Comparison of ENCODE assay signal across 11 cellular contexts in the genomic region with DNA sequence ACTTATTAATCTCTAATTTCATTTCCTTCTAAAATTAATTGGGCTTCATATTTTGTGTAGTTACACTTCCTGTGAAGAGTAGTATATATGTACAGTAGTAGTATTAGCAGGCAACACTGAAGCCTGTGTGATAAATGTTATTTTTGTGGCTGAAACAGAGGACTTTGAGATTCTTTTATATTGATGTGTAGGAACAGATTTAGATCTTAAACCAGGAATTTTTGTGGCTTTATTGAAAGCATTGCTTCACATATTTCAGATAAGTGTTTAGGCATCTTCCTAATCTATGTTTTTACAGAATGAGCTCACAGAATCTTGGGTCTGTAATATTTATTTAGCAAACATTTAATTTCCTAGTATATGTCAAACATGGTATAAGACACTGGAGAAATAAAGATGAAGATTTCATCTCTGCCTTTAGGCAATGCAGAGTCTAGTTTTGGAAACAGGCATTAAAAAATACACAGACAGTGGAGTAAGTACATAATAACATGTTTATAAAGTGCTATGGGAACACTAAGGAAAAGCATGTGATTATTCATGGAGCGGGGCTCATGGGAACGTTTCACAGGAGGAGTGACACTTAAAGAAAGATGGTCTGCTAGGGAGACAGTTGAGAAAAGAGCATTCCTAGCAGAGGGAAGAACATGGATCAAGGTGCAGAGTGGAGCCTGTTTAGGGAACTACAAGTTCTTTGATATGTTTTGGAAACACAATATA. TPM values are rescaled to one million over a fixed set of nuclear protein-coding genes. Genes with fewer than 3 reads are reported as not detected.
DNase-seq lines count a peak whose midpoint lies in the region; TF ChIP-seq lines count a peak whose summit lies in the region.
"Had no signal": no experiment of that assay in that cellular context is flagged by ENCODE, and none has a peak within 500 bp of the region (broad histone marks: within the 10 kb centered on the region; RNA-seq: fewer than 3 reads in every experiment).

No MANE protein-coding gene starts in this region.

- no peak overlapping the region for H3K4me3 ChIP-seq in sigmoid colon

- intact Hi-C loops in sigmoid colon (cut with DNase I), result loop anchor here (2.0 to 10.0 kb wide), 4 partner anchors 55 to 280 kb away; a partner anchor contains a TSS

- no peaks in the 10 kb centered on the region for H3K27me3 ChIP-seq in sigmoid colon

- TF ChIP-seq CTCF in sigmoid colon (IDR thresholded peaks at IDR 0.05), result no peak

- peak overlapping the region; percentile 68 to 89 (median 82) for H3K27ac ChIP-seq in sigmoid colon

- peak in 1 of 4 donors; percentile 22 for TF ChIP-seq EP300 in sigmoid colon (IDR thresholded peaks at IDR 0.05)

- DNase-seq in Daoy (ENCODE audit: low read depth), result peak; percentile 10
- peak; percentile 87 for DNase-seq in amniotic stem cell (lab: John Stamatoyannopoulos, UW)
- DNase-seq in glomerular visceral epithelial cell (ENCODE audit: extremely low spot score), result peak; percentile 15
- no peak for DNase-seq in sigmoid colon
- DNase-seq in NCI-H774 (lab: John Stamatoyannopoulos, UW), result no peak
- DNase-seq in islet precursor cell, result no peak
- DNase-seq in DMS79 treated with DMSO at 0.1 percent for 48 hours (lab: John Stamatoyannopoulos, UW), result no peak
- DNase-seq in activated T-cell treated with anti-CD3 and anti-CD28 coated beads, Interleukin-2, amount 50 U/mL, for 1 hour, result no peak
- DNase-seq: activated CD8-positive, alpha-beta T cell treated with anti-CD3 and anti-CD28 coated beads for 36 hours; DMS153; KBM-7 had no signal

- no peaks in the 10 kb centered on the region for H3K9me3 ChIP-seq in sigmoid colon

- H3K36me3 ChIP-seq in sigmoid colon, result peaks cover 0 to 2% (median 0%) of the 10 kb centered on the region in 4 donors

- WGBS in sigmoid colon, 2 donors, result 53 to 61% methylated on average over 2 of the region's 2 CpGs

- peaks cover 0 to 61% (median 57%) of the 10 kb centered on the region in 4 donors for H3K4me1 ChIP-seq in sigmoid colon

- no peak for TF ChIP-seq POLR2A in sigmoid colon (IDR thresholded peaks at IDR 0.05)

RNA-seq across cellular contexts. Expression of a gene that starts 52.7 kb away (rescaled TPM):
- total RNA-seq in Daoy (2014; rRNA removed; shearing (Covaris generic)), result 25.7 and 26.6 TPM in 2 replicates
- 10 to 100 TPM; 18.8 to 22.2 (median 20.4) TPM for total RNA-seq in sigmoid colon
- polyA plus RNA-seq in sigmoid colon, result 1 to 10 TPM; 1.2 to 4.7 (median 1.2) TPM

RNA-seq across cellular contexts. Expression of a gene that starts 56.3 kb away (rescaled TPM):
- total RNA-seq in Daoy (2014; rRNA removed; shearing (Covaris generic)), result 11.6 and 13.6 TPM in 2 replicates
- 100 to 1,000 TPM in 2 of 4 donors, 10 to 100 TPM in 2; 68.8 to 158 (median 95.3) TPM for total RNA-seq in sigmoid colon
- 1 to 10 TPM; 4.2 to 7.9 (median 6.0) TPM for polyA plus RNA-seq in sigmoid colon

Comparison
In these comparisons a context has a peak if more than half of its experiments do, and no peak if none do; other contexts are left out.
1. DNase-seq: peak in Daoy (single experiment), amniotic stem cell (single experiment) and glomerular visceral epithelial cell (single experiment); none in sigmoid colon (single experiment), NCI-H774 (single experiment), islet precursor cell (single experiment), DMS79 treated with DMSO at 0.1 percent for 48 hours (single experiment) and activated T-cell treated with anti-CD3 and anti-CD28 coated beads, Interleukin-2, amount 50 U/mL, for 1 hour (single experiment).